8 cellular contexts compared by ENCODE assay signal in the genomic region with DNA sequence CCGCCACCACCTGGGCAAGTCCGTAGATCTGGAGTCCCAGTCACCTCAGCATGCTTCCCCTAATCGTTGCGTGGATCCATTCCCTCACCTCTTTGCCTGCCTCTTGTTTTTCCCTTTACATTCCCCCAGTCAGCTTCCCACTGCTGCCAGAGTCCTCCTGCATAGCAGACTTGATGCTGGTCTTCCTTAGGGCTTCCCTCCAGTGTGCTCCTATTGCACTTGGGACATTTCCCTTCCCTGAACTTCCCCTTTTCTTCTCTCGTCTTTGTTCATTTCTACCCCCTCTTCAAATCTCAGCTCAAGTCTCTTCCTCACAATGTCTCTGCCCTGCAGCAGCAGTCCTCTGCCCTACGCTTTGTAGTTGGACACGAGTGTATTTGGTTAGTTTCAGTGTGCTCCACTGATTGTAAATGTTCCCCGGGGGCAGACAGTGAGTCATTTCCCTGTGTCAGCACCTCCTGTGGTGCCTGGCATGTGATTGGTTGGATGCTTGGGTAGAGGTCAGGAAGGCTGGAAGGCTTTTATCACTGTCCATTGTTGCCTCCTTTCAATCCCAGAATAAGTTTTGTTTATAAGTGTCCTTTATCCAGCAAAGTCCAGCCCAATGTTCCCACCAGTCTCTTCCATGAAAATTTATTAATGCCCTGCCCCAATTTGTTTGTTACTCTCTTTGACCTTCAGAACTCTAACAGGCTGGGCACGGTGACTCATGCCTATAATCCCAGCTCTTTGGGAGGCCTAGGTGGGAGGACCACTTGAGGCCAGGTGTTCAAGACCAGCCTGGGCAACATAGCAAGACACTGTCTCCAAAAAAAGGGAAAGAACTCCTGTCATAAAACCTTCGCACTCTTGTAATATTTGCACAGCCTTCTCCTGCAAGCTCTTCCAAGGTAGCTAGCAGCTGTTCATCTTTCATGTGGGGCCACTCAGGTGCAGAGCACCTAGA. TPM values are rescaled to one million over a fixed set of nuclear protein-coding genes. Genes with fewer than 3 reads are reported as not detected.
DNase-seq lines count a peak whose midpoint lies in the region; ATAC-seq and TF ChIP-seq lines count a peak whose summit lies in the region.

No MANE protein-coding gene starts in this region.

- no peak for ATAC-seq in CD4-positive, CD25-positive, alpha-beta regulatory T cell (ENCODE audit: low read depth in 2 of 2)
- ATAC-seq in HG03135 (IDR thresholded peaks at IDR 0.05; ENCODE audit: unreplicated experiment), result no peak

- no peak overlapping the region for H3K27ac ChIP-seq in CD4-positive, CD25-positive, alpha-beta regulatory T cell (ENCODE audit: insufficient read depth, low read length, poor library complexity, severe bottlenecking)

- H3K27me3 Mint-ChIP-seq in CD4-positive, CD25-positive, alpha-beta regulatory T cell, result no peaks in the 10 kb centered on the region
- H3K27me3 Mint-ChIP-seq in HFFc6 (ENCODE audit: insufficient read depth) (peaks cover 1% of the 10 kb centered on the region; the same call in 1 of the 2 replicates), type B pancreatic cell (no peaks in the 10 kb centered on the region)

- peaks cover 0 to 4% (median 0%) of the 10 kb centered on the region in 7 donors for H3K9me3 Mint-ChIP-seq in CD4-positive, CD25-positive, alpha-beta regulatory T cell
- peaks cover 4% of the 10 kb centered on the region; the same call in 1 of the 2 replicates for H3K9me3 Mint-ChIP-seq in HFFc6
- peaks cover 8% of the 10 kb centered on the region for H3K9me3 Mint-ChIP-seq in type B pancreatic cell

- H3K4me1 Mint-ChIP-seq in CD4-positive, CD25-positive, alpha-beta regulatory T cell, result peaks cover 12 to 29% (median 21%) of the 10 kb centered on the region in 4 donors
- H3K4me1 Mint-ChIP-seq in HFFc6 (ENCODE audit: low read depth), result peaks cover 15% of the 10 kb centered on the region
- H3K4me1 Mint-ChIP-seq in type B pancreatic cell (ENCODE audit: unreplicated experiment), result peaks cover 16% of the 10 kb centered on the region

- no peaks in the 10 kb centered on the region for H3K9me3 ChIP-seq in CD4-positive, CD25-positive, alpha-beta regulatory T cell (ENCODE audit: control insufficient read depth in 2 of 2, low read length in 2 of 2)

- peaks cover 40% of the 10 kb centered on the region for H3K36me3 ChIP-seq in CD4-positive, CD25-positive, alpha-beta regulatory T cell (ENCODE audit: control insufficient read depth, insufficient read depth, low read length)

- no peak overlapping the region for H3K4me3 ChIP-seq in CD4-positive, CD25-positive, alpha-beta regulatory T cell (ENCODE audit: low read depth, low read length)

- H3K4me3 Mint-ChIP-seq in CD4-positive, CD25-positive, alpha-beta regulatory T cell, result no peak overlapping the region
- no peak overlapping the region for H3K4me3 Mint-ChIP-seq in HFFc6
- H3K4me3 Mint-ChIP-seq in type B pancreatic cell, result peak overlapping the region; percentile 2

- H3K36me3 Mint-ChIP-seq in CD4-positive, CD25-positive, alpha-beta regulatory T cell, result peaks cover 55% of the 10 kb centered on the region
- peaks cover 32% of the 10 kb centered on the region for H3K36me3 Mint-ChIP-seq in HFFc6 (ENCODE audit: low read depth)
- H3K36me3 Mint-ChIP-seq in type B pancreatic cell, result peaks cover 54% of the 10 kb centered on the region

- peak overlapping the region in 2 of 3 donors; percentile 77 to 96 for H3K27ac Mint-ChIP-seq in CD4-positive, CD25-positive, alpha-beta regulatory T cell
- H3K27ac Mint-ChIP-seq in HFFc6 (peak overlapping the region; percentile 61), type B pancreatic cell (peak overlapping the region; percentile 10)

- H3K4me1 ChIP-seq in CD4-positive, CD25-positive, alpha-beta regulatory T cell (ENCODE audit: control insufficient read depth, insufficient read depth, low read length, poor library complexity, severe bottlenecking), result peaks cover 3% of the 10 kb centered on the region

- peak in 1 of 3 donors; percentile 45 for DNase-seq in CD4-positive, CD25-positive, alpha-beta regulatory T cell
- DNase-seq in HFFc6, result peak; percentile 54
- peak; percentile 10 for DNase-seq in SW480 (ENCODE audit: low spot score)
- DNase-seq in glomerular endothelial cell (ENCODE audit: extremely low read depth, low read depth, low spot score), result peak; percentile 92
- DNase-seq in type B pancreatic cell (ENCODE audit: extremely low spot score, unreplicated experiment), result no peak
- DNase-seq in NCI-H1694 treated with DMSO at 0.1 percent for 48 hours (lab: John Stamatoyannopoulos, UW), result no peak
- no peak for DNase-seq in GDM1 (lab: John Stamatoyannopoulos, UW)

- H3K27me3 ChIP-seq in CD4-positive, CD25-positive, alpha-beta regulatory T cell (ENCODE audit: control insufficient read depth, insufficient read depth, low read length), result no peaks in the 10 kb centered on the region

- TF ChIP-seq CTCF in HFFc6 (IDR thresholded peaks at IDR 0.05) (no peak), type B pancreatic cell (conservative IDR thresholded peaks at IDR 0.05) (no peak)

RNA-seq across cellular contexts. Expression of a gene that starts 38.3 kb away (rescaled TPM):
- 35.0 TPM for total RNA-seq in CD4-positive, CD25-positive, alpha-beta regulatory T cell
- 10 to 100 TPM; 28.0 to 33.5 (median 30.6) TPM for polyA plus RNA-seq in CD4-positive, CD25-positive, alpha-beta regulatory T cell
- total RNA-seq in HFFc6 (2021; fragmentation: NEBNext Ultra II Directional; extraction: Animal tissue kit (Norgen Biotek cat#: 25700)), result 10 to 100 TPM; 33.3 to 36.6 (median 35.4) TPM
- total RNA-seq in glomerular endothelial cell (25.1 and 33.8 TPM in 2 replicates), type B pancreatic cell (ENCODE audit: low replicate concordance) (37.7 and 40.5 TPM in 2 replicates)

RNA-seq across cellular contexts. Expression of a gene that starts 54.0 kb away (rescaled TPM):
- total RNA-seq in CD4-positive, CD25-positive, alpha-beta regulatory T cell, result 1.1 TPM
- under 1 TPM in 2 of 4 donors, not detected in 2; 0.28 to 0.29 TPM for polyA plus RNA-seq in CD4-positive, CD25-positive, alpha-beta regulatory T cell
- total RNA-seq in HFFc6 (2021; fragmentation: NEBNext Ultra II Directional; extraction: Animal tissue kit (Norgen Biotek cat#: 25700)), result under 1 TPM; 0.26 to 0.83 (median 0.36) TPM
- total RNA-seq in glomerular endothelial cell (2.9 and 10.7 TPM in 2 replicates), type B pancreatic cell (ENCODE audit: low replicate concordance) (4.2 and 11.7 TPM in 2 replicates)

Comparison
In these comparisons a context has a peak if more than half of its experiments do, and no peak if none do; other contexts are left out.
1. DNase-seq: peak in HFFc6 (single experiment), SW480 (single experiment) and glomerular endothelial cell (single experiment); none in type B pancreatic cell (single experiment), NCI-H1694 treated with DMSO at 0.1 percent for 48 hours (single experiment) and GDM1 (single experiment).
2. H3K27ac Mint-ChIP-seq: peak in every context shown above with its lines; median percentile 86 in CD4-positive, CD25-positive, alpha-beta regulatory T cell; 61 in HFFc6; 10 in type B pancreatic cell.